In genomic region chr2:121697108-121697631, GRCh38 we compare ENCODE assay signal across 1 cellular context.
TF ChIP-seq lines count a peak whose summit lies in the region.

No MANE protein-coding gene starts in this region.

TF ChIP-seq in HEK293T, 16 proteins besides CTCF, POLR2A, EP300 and RAD21:
- no peak for TF ChIP-seq FOXM1 (IDR thresholded peaks at IDR 0.05; ENCODE audit: borderline replicate concordance)
- no peak for TF ChIP-seq FOXK2 (IDR thresholded peaks at IDR 0.05)
- TF ChIP-seq HDGF (IDR thresholded peaks at IDR 0.05; ENCODE audit: borderline replicate concordance): no peak
- TF ChIP-seq LEF1 (IDR thresholded peaks at IDR 0.05; ENCODE audit: borderline replicate concordance): no peak
- TF ChIP-seq SUZ12 (IDR thresholded peaks at IDR 0.05): no peak
- no peak for TF ChIP-seq L3MBTL2 (conservative IDR thresholded peaks at IDR 0.05)
- TF ChIP-seq ARNT (IDR thresholded peaks at IDR 0.05): no peak
- TF ChIP-seq ELF4 (IDR thresholded peaks at IDR 0.05): no peak
- TF ChIP-seq CTBP1 (IDR thresholded peaks at IDR 0.05; ENCODE audit: borderline replicate concordance): no peak
- no peak for TF ChIP-seq TARDBP (IDR thresholded peaks at IDR 0.05)
- TF ChIP-seq PKNOX1 (IDR thresholded peaks at IDR 0.05): no peak
- TF ChIP-seq SP1 (IDR thresholded peaks at IDR 0.05): no peak
- TF ChIP-seq FOXA1 (IDR thresholded peaks at IDR 0.05): no peak
- no peak for TF ChIP-seq NFRKB (IDR thresholded peaks at IDR 0.05)
- TF ChIP-seq BHLHE40 (IDR thresholded peaks at IDR 0.05; ENCODE audit: borderline replicate concordance): no peak
- TF ChIP-seq ZNF384 (IDR thresholded peaks at IDR 0.05): no peak
